10 cellular contexts compared by ENCODE assay signal in the genomic region with DNA sequence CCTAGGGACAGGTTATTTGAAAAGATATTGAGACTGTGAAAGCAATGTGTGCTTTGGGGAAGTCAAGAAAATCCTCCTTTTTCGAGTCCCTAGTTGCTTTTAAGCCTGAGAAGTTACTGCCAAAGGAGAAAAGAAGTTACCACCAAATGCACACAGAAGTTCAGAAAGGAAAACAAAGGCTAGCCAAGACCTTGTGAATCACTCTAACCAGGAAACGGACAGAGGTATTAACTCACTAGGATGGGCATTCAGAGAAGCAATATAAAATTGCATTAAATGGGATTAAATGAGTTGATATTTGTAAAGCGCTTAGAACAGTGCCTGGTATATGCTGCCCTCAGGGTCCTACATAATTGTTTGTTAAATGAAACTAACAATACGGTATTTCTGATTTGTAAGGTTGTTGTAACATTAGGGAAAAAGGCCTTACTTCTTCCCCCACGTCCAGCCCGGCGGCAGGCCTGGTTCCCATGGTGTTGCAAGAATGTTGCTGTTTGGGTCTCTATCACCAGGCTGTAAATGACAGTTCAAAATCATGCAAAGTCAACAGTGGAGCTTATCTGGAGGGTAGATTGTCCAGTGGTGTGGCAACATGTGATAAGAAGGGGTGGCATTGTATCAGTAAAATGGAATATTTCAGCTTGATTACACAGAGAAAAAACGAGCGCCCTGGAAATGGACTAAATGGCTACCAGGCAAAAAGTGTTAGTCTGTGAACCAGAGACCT. TPM values are rescaled to one million over a fixed set of nuclear protein-coding genes. Genes with fewer than 3 reads are reported as not detected.
A peak's percentile ranks its signal among the peaks of the same experiment; 100 is the strongest.
DNase-seq lines count a peak whose midpoint lies in the region; ATAC-seq and TF ChIP-seq lines count a peak whose summit lies in the region.
"Had no signal": no experiment of that assay in that cellular context is flagged by ENCODE, and none has a peak within 500 bp of the region (broad histone marks: within the 10 kb centered on the region; RNA-seq: fewer than 3 reads in every experiment).

No MANE protein-coding gene starts in this region.

- H3K4me3 ChIP-seq in fibroblast of pulmonary artery (replicated peaks; ENCODE audit: low read depth, low read length) (no peak overlapping the region), stomach (no peak overlapping the region)

- peaks cover 54% of the 10 kb centered on the region for H3K36me3 Mint-ChIP-seq in activated naive CD8-positive, alpha-beta T cell treated with anti-CD3 and anti-CD28 coated beads, Interleukin-2, amount 50 U/mL, for 24 hours (ENCODE audit: low read depth)

- H3K4me1 Mint-ChIP-seq in activated naive CD8-positive, alpha-beta T cell treated with anti-CD3 and anti-CD28 coated beads, Interleukin-2, amount 50 U/mL, for 24 hours, result peaks cover 25% of the 10 kb centered on the region

- no peak for TF ChIP-seq EP300 in stomach (IDR thresholded peaks at IDR 0.05)

- peak overlapping the region; percentile 50 for H3K27ac Mint-ChIP-seq in activated naive CD8-positive, alpha-beta T cell treated with anti-CD3 and anti-CD28 coated beads, Interleukin-2, amount 50 U/mL, for 24 hours
- H3K27ac Mint-ChIP-seq: nephron had no signal

- 32 to 51% (median 46%) methylated on average over 9 of the region's 9 CpGs for WGBS in stomach, 5 donors

- H3K36me3 ChIP-seq in stomach, result no peaks in the 10 kb centered on the region

- peaks cover 9 to 37% (median 14%) of the 10 kb centered on the region in 4 donors for H3K4me1 ChIP-seq in stomach

- peak overlapping the region in 4 of 5 donors; percentile 26 to 68 (median 50) for H3K27ac ChIP-seq in stomach

- TF ChIP-seq POLR2A in stomach (IDR thresholded peaks at IDR 0.05), result no peak

- no peaks in the 10 kb centered on the region for H3K9me3 Mint-ChIP-seq in activated naive CD8-positive, alpha-beta T cell treated with anti-CD3 and anti-CD28 coated beads, Interleukin-2, amount 50 U/mL, for 24 hours
- H3K9me3 Mint-ChIP-seq: nephron had no signal

- H3K27me3 Mint-ChIP-seq in activated naive CD8-positive, alpha-beta T cell treated with anti-CD3 and anti-CD28 coated beads, Interleukin-2, amount 50 U/mL, for 24 hours, result no peaks in the 10 kb centered on the region

- H3K9me3 ChIP-seq in stomach, result no peaks in the 10 kb centered on the region

- peak; percentile 68 for DNase-seq in HT1080 (ENCODE audit: low read depth)
- DNase-seq in activated naive CD8-positive, alpha-beta T cell treated with anti-CD3 and anti-CD28 coated beads, Interleukin-2, amount 50 U/mL, for 24 hours, result no peak
- peak; percentile 61 for DNase-seq in fibroblast of pulmonary artery (ENCODE audit: low read depth)
- DNase-seq in stomach, result no peak
- DNase-seq in AG20443 (ENCODE audit: low spot score), result no peak
- DNase-seq: activated gamma-delta T cell treated with Interleukin-2 at 50 U/mL for 16 hours, MM.1S had no signal

- intact Hi-C loops in stomach (cut with DNase I; ENCODE audit: low total_unique reads), result no loop called here

- H3K4me3 Mint-ChIP-seq in activated naive CD8-positive, alpha-beta T cell treated with anti-CD3 and anti-CD28 coated beads, Interleukin-2, amount 50 U/mL, for 24 hours, result no peak overlapping the region
- H3K4me3 Mint-ChIP-seq: nephron had no signal

- TF ChIP-seq CTCF in fibroblast of pulmonary artery (IDR thresholded peaks at IDR 0.05; ENCODE audit: low read length, missing control alignments) (no peak), stomach (IDR thresholded peaks at IDR 0.05) (no peak)

- H3K27me3 ChIP-seq in stomach, result peaks cover 0 to 31% (median 0%) of the 10 kb centered on the region in 3 donors

- no peak for ATAC-seq in activated naive CD8-positive, alpha-beta T cell treated with anti-CD3 and anti-CD28 coated beads, Interleukin-2, amount 50 U/mL, for 24 hours
- no peak for ATAC-seq in HG02759 (IDR thresholded peaks at IDR 0.05; ENCODE audit: unreplicated experiment)
- ATAC-seq in HG03354 (IDR thresholded peaks at IDR 0.05; ENCODE audit: poor library complexity, severe bottlenecking, unreplicated experiment), result no peak

RNA-seq across cellular contexts. Expression of a gene that starts 7.1 kb away (rescaled TPM):
- not detected in 2 replicates for total RNA-seq in HT1080 (2014; rRNA removed; shearing (Covaris generic))
- not detected in 2 replicates for polyA plus RNA-seq in HT1080 (2015; cell fraction: cytosol; rRNA removed)
- polyA plus RNA-seq in HT1080 (2015; cell fraction: nucleus; rRNA removed), result 0.10 and 0.60 TPM in 2 replicates
- 1 to 10 TPM in 2 of 5 donors, not detected in 3; 1.1 to 1.3 TPM for total RNA-seq in stomach
- not detected for polyA plus RNA-seq in stomach

RNA-seq across cellular contexts. Expression of a gene that starts 27.5 kb away (rescaled TPM):
- total RNA-seq in HT1080 (2014; rRNA removed; shearing (Covaris generic)), result 0.03 TPM in 2 replicates
- not detected in 2 replicates for polyA plus RNA-seq in HT1080 (2015; cell fraction: cytosol; rRNA removed)
- polyA plus RNA-seq in HT1080 (2015; cell fraction: nucleus; rRNA removed), result 0.01 TPM in 1 of 2 replicates, not detected in the other
- 10 to 100 TPM in 2 of 5 donors, 1 to 10 TPM in 2, under 1 TPM in 1; under 0.01 to 17.4 (median 7.3) TPM for total RNA-seq in stomach
- 10 to 100 TPM in 1 of 3 donors, 1 to 10 TPM in 2; 5.7 to 14.2 (median 7.8) TPM for polyA plus RNA-seq in stomach

Comparison
In these comparisons a context has a peak if more than half of its experiments do, and no peak if none do; other contexts are left out.
1. DNase-seq: peak in HT1080 (single experiment) and fibroblast of pulmonary artery (single experiment); none in activated naive CD8-positive, alpha-beta T cell treated with anti-CD3 and anti-CD28 coated beads, Interleukin-2, amount 50 U/mL, for 24 hours (single experiment), stomach (single experiment) and AG20443 (single experiment).